8 cellular contexts compared by ENCODE assay signal in the genomic region with DNA sequence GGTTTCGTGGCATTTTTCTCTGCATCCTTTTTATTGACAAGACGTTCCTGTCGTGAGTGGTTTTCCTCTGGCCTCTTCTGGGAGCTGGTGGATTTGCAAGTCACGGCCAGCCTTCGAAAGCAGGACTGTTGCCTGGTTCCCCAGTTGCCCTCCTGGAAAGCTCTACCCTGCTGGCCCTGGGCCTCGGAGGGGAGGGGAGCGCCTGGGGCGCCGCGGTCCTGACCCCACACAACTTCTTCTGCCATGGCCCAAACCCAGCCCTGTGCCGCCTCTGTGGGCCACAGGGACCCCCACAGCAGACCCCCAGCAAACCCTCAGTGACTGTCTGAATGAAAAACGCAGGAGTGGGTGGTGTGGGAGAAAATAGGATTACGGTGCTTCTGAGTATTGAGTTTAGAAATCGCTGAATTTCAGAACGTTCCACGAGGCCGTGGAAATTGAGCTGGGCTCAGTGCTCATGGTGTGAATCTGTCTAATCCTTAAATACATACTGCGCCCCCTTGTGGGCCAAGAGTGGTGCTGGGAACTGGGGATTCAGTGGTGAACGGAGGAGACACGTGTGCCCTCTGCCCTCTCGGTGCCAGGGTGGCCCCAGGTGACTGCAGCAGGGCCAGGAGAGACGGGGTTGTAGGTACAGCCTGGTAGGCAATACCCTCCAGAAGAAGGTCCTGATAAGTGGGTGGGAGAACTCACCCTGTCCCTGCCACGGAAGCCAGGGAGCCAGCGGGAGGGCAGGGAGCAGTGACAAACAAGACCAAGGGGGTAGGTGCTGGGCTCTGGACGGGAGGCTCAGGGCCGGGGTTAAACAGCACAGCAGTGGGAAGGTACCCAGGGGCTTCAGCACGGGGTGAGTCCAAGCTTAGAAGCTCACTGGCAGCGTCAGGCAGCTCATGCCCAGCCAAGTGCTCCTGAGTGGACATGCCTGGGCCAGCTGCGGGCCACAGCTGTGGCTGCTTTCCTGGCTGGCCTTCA.
DNase-seq lines count a peak whose midpoint lies in the region; ATAC-seq and TF ChIP-seq lines count a peak whose summit lies in the region.

No MANE protein-coding gene starts in this region.

- TF ChIP-seq EP300 in Ishikawa (IDR thresholded peaks at IDR 0.05; ENCODE audit: borderline replicate concordance), result no peak
- TF ChIP-seq EP300 in tibial nerve (IDR thresholded peaks at IDR 0.05), result no peak

- TF ChIP-seq RAD21 in Ishikawa (IDR thresholded peaks at IDR 0.05; ENCODE audit: low read depth), result peak; percentile 66

- peaks cover 10% of the 10 kb centered on the region for H3K4me1 ChIP-seq in RWPE2 (ENCODE audit: insufficient read depth, poor library complexity, severe bottlenecking)
- H3K4me1 ChIP-seq in parathyroid adenoma, result no peaks in the 10 kb centered on the region
- peaks cover 0 to 11% (median 1%) of the 10 kb centered on the region in 4 donors for H3K4me1 ChIP-seq in tibial nerve

- 51 to 54% methylated on average over 29 of the region's 29 CpGs for WGBS in tibial nerve, 2 donors

- ATAC-seq in RWPE2 (ENCODE audit: low read depth) (peak; percentile 86), GM18858 (IDR thresholded peaks at IDR 0.05; ENCODE audit: unreplicated experiment) (no peak)

- no peak overlapping the region for H3K27ac ChIP-seq in RWPE2 (ENCODE audit: poor library complexity, severe bottlenecking)
- H3K27ac ChIP-seq in parathyroid adenoma, result no peak overlapping the region
- no peak overlapping the region for H3K27ac ChIP-seq in tibial nerve

- H3K36me3 ChIP-seq in RWPE2 (ENCODE audit: low read depth) (no peaks in the 10 kb centered on the region), parathyroid adenoma (ENCODE audit: control insufficient read depth, insufficient read depth, low read length) (no peaks in the 10 kb centered on the region), tibial nerve (no peaks in the 10 kb centered on the region)

- no peak overlapping the region for H3K9ac ChIP-seq in parathyroid adenoma

- TF ChIP-seq CTCF in RWPE2 (IDR thresholded peaks at IDR 0.05; ENCODE audit: poor library complexity, severe bottlenecking) (peak; percentile 79), parathyroid adenoma (IDR thresholded peaks at IDR 0.05) (peak; percentile 26), tibial nerve (IDR thresholded peaks at IDR 0.05) (peak in 4 of 5 experiments; percentile 16 to 46 (median 42))

- H3K27me3 ChIP-seq in RWPE2 (ENCODE audit: insufficient read depth, poor library complexity, severe bottlenecking), result no peaks in the 10 kb centered on the region
- H3K27me3 ChIP-seq in parathyroid adenoma (ENCODE audit: control insufficient read depth, insufficient read depth, low read length), result no peaks in the 10 kb centered on the region
- H3K27me3 ChIP-seq in tibial nerve, result no peaks in the 10 kb centered on the region

- H3K79me2 ChIP-seq in parathyroid adenoma, result no peaks in the 10 kb centered on the region

- H3K9me3 ChIP-seq in RWPE2 (ENCODE audit: severe bottlenecking) (no peaks in the 10 kb centered on the region), parathyroid adenoma (ENCODE audit: control insufficient read depth, low read length) (no peaks in the 10 kb centered on the region), tibial nerve (no peaks in the 10 kb centered on the region)

- no peak overlapping the region for H3K4me2 ChIP-seq in parathyroid adenoma (ENCODE audit: low read length)

- DNase-seq in COLO829 (ENCODE audit: low spot score), result peak; percentile 70
- peak; percentile 76 for DNase-seq in RWPE2 (ENCODE audit: low spot score)
- peak; percentile 42 for DNase-seq in activated effector memory CD4-positive, alpha-beta T cell treated with Interleukin-2 at 50 U/mL for 16 hours
- peak; percentile 58 for DNase-seq in germinal center (ENCODE audit: low spot score)
- peak; percentile 59 to 75 for DNase-seq in tibial nerve (ENCODE audit: low spot score in 2 of 2)

- H2AFZ ChIP-seq in parathyroid adenoma, result no peak overlapping the region

- H3K4me3 ChIP-seq in RWPE2 (ENCODE audit: severe bottlenecking) (no peak overlapping the region), parathyroid adenoma (ENCODE audit: low read depth, low read length) (no peak overlapping the region), tibial nerve (no peak overlapping the region)

- TF ChIP-seq POLR2A in tibial nerve (IDR thresholded peaks at IDR 0.05), result no peak

TF ChIP-seq in Ishikawa, 13 proteins besides CTCF, POLR2A, EP300 and RAD21:
- TF ChIP-seq YY1 (IDR thresholded peaks at IDR 0.05; ENCODE audit: low read depth) (no peak), NFIC (IDR thresholded peaks at IDR 0.05) (no peak), ZBTB7A (IDR thresholded peaks at IDR 0.05; ENCODE audit: low read depth) (peak; percentile 53; the same call in 1 of the 2 replicates), EGR1 (IDR thresholded peaks at IDR 0.05) (no peak)
- TF ChIP-seq, protein P1, sequence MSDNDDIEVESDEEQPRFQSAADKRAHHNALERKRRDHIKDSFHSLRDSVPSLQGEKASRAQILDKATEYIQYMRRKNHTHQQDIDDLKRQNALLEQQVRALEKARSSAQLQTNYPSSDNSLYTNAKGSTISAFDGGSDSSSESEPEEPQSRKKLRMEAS (IDR thresholded peaks at IDR 0.05), result peak; percentile 55

Comparison
In these comparisons a context has a peak if more than half of its experiments do, and no peak if none do; other contexts are left out.
1. CTCF ChIP-seq: peak in every context shown above with its lines; median percentile 79 in RWPE2; 42 in tibial nerve; 26 in parathyroid adenoma.